In genomic region chr16:89600956-89601355, GRCh38 we compare ENCODE assay signal across 1 cellular context.
TF ChIP-seq lines count a peak whose summit lies in the region.

No MANE protein-coding gene starts in this region.

TF ChIP-seq in HepG2, 621 proteins besides CTCF, POLR2A, EP300 and RAD21:
- TF ChIP-seq RBM22 (optimal IDR thresholded peaks at IDR 0.05; ENCODE audit: low read length) (no peak), RFXAP (CRISPR knock-in tag; IDR thresholded peaks at IDR 0.05; ENCODE audit: borderline replicate concordance) (no peak), MTF2 (CRISPR knock-in tag; IDR thresholded peaks at IDR 0.05; ENCODE audit: borderline replicate concordance) (no peak), PTBP1 (IDR thresholded peaks at IDR 0.05; ENCODE audit: low read depth, low read length, poor library complexity, severe bottlenecking) (no peak), FOXO1 (CRISPR knock-in tag; IDR thresholded peaks at IDR 0.05) (no peak), TARDBP (CRISPR knock-in tag; IDR thresholded peaks at IDR 0.05) (no peak), ARID4A (CRISPR knock-in tag; IDR thresholded peaks at IDR 0.05; ENCODE audit: borderline replicate concordance) (no peak), GPBP1L1 (CRISPR knock-in tag; IDR thresholded peaks at IDR 0.05) (no peak), ZNF7 (CRISPR knock-in tag; IDR thresholded peaks at IDR 0.05) (0 out of 2 replicates have a peak, but pooled peaks have one; percentile 45), ZNF768 (CRISPR knock-in tag; IDR thresholded peaks at IDR 0.05) (peak; percentile 64), HNF4G (IDR thresholded peaks at IDR 0.05; ENCODE audit: borderline replicate concordance, low read depth, low read length) (no peak), HNF4G (CRISPR knock-in tag; IDR thresholded peaks at IDR 0.05; ENCODE audit: borderline replicate concordance, low read depth) (no peak), EZH2 (conservative IDR thresholded peaks at IDR 0.05; ENCODE audit: low read depth, low read length) (no peak), KLF11 (CRISPR knock-in tag; IDR thresholded peaks at IDR 0.05) (no peak)
- TF ChIP-seq, protein P1, sequence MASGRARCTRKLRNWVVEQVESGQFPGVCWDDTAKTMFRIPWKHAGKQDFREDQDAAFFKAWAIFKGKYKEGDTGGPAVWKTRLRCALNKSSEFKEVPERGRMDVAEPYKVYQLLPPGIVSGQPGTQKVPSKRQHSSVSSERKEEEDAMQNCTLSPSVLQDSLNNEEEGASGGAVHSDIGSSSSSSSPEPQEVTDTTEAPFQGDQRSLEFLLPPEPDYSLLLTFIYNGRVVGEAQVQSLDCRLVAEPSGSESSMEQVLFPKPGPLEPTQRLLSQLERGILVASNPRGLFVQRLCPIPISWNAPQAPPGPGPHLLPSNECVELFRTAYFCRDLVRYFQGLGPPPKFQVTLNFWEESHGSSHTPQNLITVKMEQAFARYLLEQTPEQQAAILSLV (CRISPR knock-in tag; IDR thresholded peaks at IDR 0.05; ENCODE audit: borderline replicate concordance): no peak
